In the genomic region with DNA sequence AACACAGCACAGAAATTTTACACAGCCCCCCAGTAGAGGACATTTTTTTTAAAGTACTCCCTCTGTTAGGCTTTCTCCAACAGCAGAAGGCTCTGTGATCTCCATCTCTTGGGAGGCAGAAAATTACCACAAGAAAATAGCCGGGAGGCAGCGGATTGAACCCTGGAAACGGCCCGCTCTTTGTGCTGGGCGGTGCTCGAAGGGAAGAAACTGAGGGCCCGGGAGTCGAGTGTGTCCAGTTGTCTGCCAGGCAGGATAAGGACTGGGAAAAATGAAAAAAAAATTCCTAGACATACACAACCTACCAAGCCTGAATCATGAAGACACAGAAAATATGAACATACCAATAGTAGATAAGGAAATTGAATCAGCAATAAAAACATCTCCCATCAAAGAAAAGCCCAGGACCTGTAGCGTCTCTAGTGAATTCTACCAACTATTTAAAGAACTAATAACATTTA, we compare ENCODE assay signal across 8 cellular contexts. TPM values are rescaled to one million over a fixed set of nuclear protein-coding genes. Genes with fewer than 3 reads are reported as not detected.
DNase-seq lines count a peak whose midpoint lies in the region; ATAC-seq and TF ChIP-seq lines count a peak whose summit lies in the region.

No MANE protein-coding gene starts in this region.

- H3K27me3 Mint-ChIP-seq in activated naive CD8-positive, alpha-beta T cell treated with anti-CD3 and anti-CD28 coated beads, Interleukin-2, amount 50 U/mL, for 24 hours, result peaks cover 84% of the 10 kb centered on the region
- peaks cover 66 to 79% (median 77%) of the 10 kb centered on the region in 3 donors for H3K27me3 Mint-ChIP-seq in naive B cell

- H3K4me3 Mint-ChIP-seq in activated naive CD8-positive, alpha-beta T cell treated with anti-CD3 and anti-CD28 coated beads, Interleukin-2, amount 50 U/mL, for 24 hours, result peak overlapping the region; percentile 29
- H3K4me3 Mint-ChIP-seq in naive B cell, result peak overlapping the region in 3 of 8 donors; percentile 16 to 73 (median 68)

- H3K9me3 Mint-ChIP-seq in activated naive CD8-positive, alpha-beta T cell treated with anti-CD3 and anti-CD28 coated beads, Interleukin-2, amount 50 U/mL, for 24 hours, result peaks cover 41% of the 10 kb centered on the region
- H3K9me3 Mint-ChIP-seq in naive B cell, result peaks cover 18 to 76% (median 57%) of the 10 kb centered on the region in 7 donors

- peak overlapping the region; percentile 76 for H3K27ac Mint-ChIP-seq in activated naive CD8-positive, alpha-beta T cell treated with anti-CD3 and anti-CD28 coated beads, Interleukin-2, amount 50 U/mL, for 24 hours
- peak overlapping the region in 5 of 6 donors; percentile 27 to 89 (median 59) for H3K27ac Mint-ChIP-seq in naive B cell

- peaks cover 9% of the 10 kb centered on the region for H3K4me1 Mint-ChIP-seq in activated naive CD8-positive, alpha-beta T cell treated with anti-CD3 and anti-CD28 coated beads, Interleukin-2, amount 50 U/mL, for 24 hours
- H3K4me1 Mint-ChIP-seq in naive B cell, result peaks cover 0 to 13% (median 0%) of the 10 kb centered on the region in 3 donors

- DNase-seq in EL, result peak; percentile 60
- DNase-seq in LNCaP clone FGC (ENCODE audit: low read depth), result no peak
- no peak for DNase-seq in activated naive CD8-positive, alpha-beta T cell treated with anti-CD3 and anti-CD28 coated beads, Interleukin-2, amount 50 U/mL, for 24 hours
- no peak for DNase-seq in naive B cell
- no peak for DNase-seq in NCI-H128 (lab: John Stamatoyannopoulos, UW; ENCODE audit: unreplicated experiment)
- no peak for DNase-seq in NCI-H1048 (lab: John Stamatoyannopoulos, UW)
- no peak for DNase-seq in NCI-H1417 treated with DMSO at 0.1 percent for 48 hours (lab: John Stamatoyannopoulos, UW)

- ATAC-seq in activated naive CD8-positive, alpha-beta T cell treated with anti-CD3 and anti-CD28 coated beads, Interleukin-2, amount 50 U/mL, for 24 hours, result no peak
- no peak for ATAC-seq in naive B cell (ENCODE audit: low read depth in 2 of 2)
- no peak for ATAC-seq in HG02623 (IDR thresholded peaks at IDR 0.05; ENCODE audit: unreplicated experiment)

- H3K36me3 Mint-ChIP-seq in activated naive CD8-positive, alpha-beta T cell treated with anti-CD3 and anti-CD28 coated beads, Interleukin-2, amount 50 U/mL, for 24 hours (ENCODE audit: low read depth), result peaks cover 24% of the 10 kb centered on the region
- peaks cover 22 to 32% of the 10 kb centered on the region in 2 donors for H3K36me3 Mint-ChIP-seq in naive B cell

- no peak for TF ChIP-seq CTCF in LNCaP clone FGC (IDR thresholded peaks at IDR 0.05; ENCODE audit: control insufficient read depth, extremely low read depth, insufficient read depth)

- H3K4me3 ChIP-seq in LNCaP clone FGC (ENCODE audit: low read depth, low read length), result peak overlapping the region; percentile 58

RNA-seq across cellular contexts. Expression of a gene that starts 31.5 kb away (rescaled TPM):
- not detected for polyA plus RNA-seq in naive B cell (ENCODE audit: low read depth in 6 of 6)

RNA-seq across cellular contexts. Expression of a gene that starts 33.1 kb away (rescaled TPM):
- polyA plus RNA-seq in naive B cell (ENCODE audit: low read depth in 6 of 6), result 1 to 10 TPM in 1 of 6 donors, under 1 TPM in 2, not detected in 3; 0.31 to 1.3 (median 0.76) TPM
